Comparison of ENCODE assay signal across 13 cellular contexts in genomic region chr17:71580220-71580619, GRCh38.
DNase-seq lines count a peak whose midpoint lies in the region; FAIRE-seq and TF ChIP-seq lines count a peak whose summit lies in the region.
"Had no signal": no experiment of that assay in that cellular context is flagged by ENCODE, and none has a peak within 500 bp of the region (broad histone marks: within the 10 kb centered on the region; RNA-seq: fewer than 3 reads in every experiment).

No MANE protein-coding gene starts in this region.

- DNase-seq in DMS53 (lab: John Stamatoyannopoulos, UW) = peak; percentile 22
- no peak for DNase-seq in H54 (ENCODE audit: insufficient read length, low spot score)
- DNase-seq in epithelial cell of esophagus (ENCODE audit: low read depth) = peak; percentile 58
- no peak for DNase-seq in urothelium cell line (ENCODE audit: low spot score)
- no peak for DNase-seq in SHP77 (lab: John Stamatoyannopoulos, UW)
- no peak for DNase-seq in stimulated activated CD4-positive, alpha-beta T cell treated with anti-CD3 and anti-CD28 coated beads, Interleukin-1b, Interleukin-23, amount 100 ng/mL, for 48 hours
- DNase-seq: CD8-positive, alpha-beta T cell; COR-L47; DMS153; GF-D8 had no signal

- no peak for TF ChIP-seq POLR2A in H54 (IDR thresholded peaks at IDR 0.05; ENCODE audit: low read depth, low read length)

- TF ChIP-seq CTCF in epithelial cell of esophagus (IDR thresholded peaks at IDR 0.05; ENCODE audit: insufficient read depth, low read depth, low read length, missing control alignments) = no peak

- peak; percentile 67 for FAIRE-seq in H54 (lab: Jason Lieb, UNC)
- peak; percentile 91 for FAIRE-seq in urothelium cell line (lab: Jason Lieb, UNC)
- FAIRE-seq: A549, D721Med, GM19239 had no signal

- no peak overlapping the region for H3K4me3 ChIP-seq in epithelial cell of esophagus (ENCODE audit: low read length)
- H3K4me3 ChIP-seq: A549 had no signal

Comparison
In these comparisons a context has a peak if more than half of its experiments do, and no peak if none do; other contexts are left out.
1. DNase-seq: peak in DMS53 (single experiment) and epithelial cell of esophagus (single experiment); none in H54 (single experiment), urothelium cell line (single experiment), SHP77 (0 of 2) and stimulated activated CD4-positive, alpha-beta T cell treated with anti-CD3 and anti-CD28 coated beads, Interleukin-1b, Interleukin-23, amount 100 ng/mL, for 48 hours (single experiment).